23 cellular contexts compared by ENCODE assay signal in the genomic region with DNA sequence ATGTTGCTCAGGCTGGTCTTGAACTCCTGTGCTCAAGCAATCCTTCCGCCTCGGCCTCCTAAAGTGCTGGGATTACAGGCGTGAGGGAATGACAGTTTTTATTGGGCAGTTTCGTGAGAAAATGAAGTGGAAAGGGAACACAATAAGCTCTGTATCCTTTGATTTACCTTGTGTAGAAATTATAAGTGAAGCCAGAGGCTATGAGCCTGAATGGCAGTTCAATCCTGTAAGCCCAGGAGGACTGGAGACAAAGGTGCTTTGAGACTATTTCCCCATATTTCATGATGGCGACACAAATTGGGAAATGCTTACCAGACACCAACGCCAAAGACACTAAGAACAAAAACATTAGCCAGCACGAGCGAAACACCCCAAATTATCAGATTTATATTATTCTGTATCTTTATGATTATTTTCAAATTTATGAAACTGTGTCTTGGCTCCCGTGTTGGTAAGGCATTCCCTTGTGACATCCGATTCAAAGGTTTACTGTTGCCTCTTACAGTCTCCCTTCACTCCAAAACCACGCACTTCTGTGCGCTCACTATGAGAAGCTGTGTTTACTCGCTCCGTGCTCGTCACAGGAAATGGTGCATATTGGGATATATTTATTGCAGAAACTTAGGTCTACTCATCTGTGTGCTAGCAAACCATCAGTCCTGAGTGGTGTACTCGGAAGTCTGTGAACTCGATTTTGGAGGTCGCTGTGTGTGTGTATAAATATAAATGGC.
DNase-seq lines count a peak whose midpoint lies in the region; TF ChIP-seq lines count a peak whose summit lies in the region.
"Had no signal": no experiment of that assay in that cellular context is flagged by ENCODE, and none has a peak within 500 bp of the region (broad histone marks: within the 10 kb centered on the region; RNA-seq: fewer than 3 reads in every experiment).

No MANE protein-coding gene starts in this region.

- no peak for TF ChIP-seq CTCF in breast epithelium (IDR thresholded peaks at IDR 0.05)
- TF ChIP-seq CTCF in mammary epithelial cell (conservative IDR thresholded peaks at IDR 0.05 in 1 of 2, IDR thresholded peaks at IDR 0.05 in 1 of 2; ENCODE audit: extremely low read depth in 1 of 2, insufficient read depth in 1 of 2, low read depth in 1 of 2, low read length in 2 of 2) = no peak
- no peak for TF ChIP-seq CTCF in mesothelial cell of epicardium (IDR thresholded peaks at IDR 0.05; ENCODE audit: unreplicated experiment)
- TF ChIP-seq CTCF in transverse colon (IDR thresholded peaks at IDR 0.05) = no peak

- H3K4me2 ChIP-seq in mammary epithelial cell (ENCODE audit: insufficient read depth, low read depth, low read length) = no peak overlapping the region

- H3K36me3 ChIP-seq in breast epithelium (no peaks in the 10 kb centered on the region), mammary epithelial cell (ENCODE audit: insufficient read depth, low read length) (no peaks in the 10 kb centered on the region), transverse colon (no peaks in the 10 kb centered on the region)

- CTCF ChIA-PET in mammary epithelial cell (lab: Charles Lee; ENCODE audit: low non-redundant PET) = no interaction called here

- no peaks in the 10 kb centered on the region for H3K27me3 ChIP-seq in breast epithelium
- no peaks in the 10 kb centered on the region for H3K27me3 ChIP-seq in mammary epithelial cell (ENCODE audit: insufficient read depth, low read length)
- H3K27me3 ChIP-seq in transverse colon = no peaks in the 10 kb centered on the region
- H3K27me3 ChIP-seq: esophagus squamous epithelium had no signal

- 75% methylated on average over 18 of the region's 18 CpGs for WGBS in mammary epithelial cell (ENCODE audit: low coverage, missing lambda C conversion rate)
- 75 to 79% methylated on average over 15 to 18 of the region's 18 CpGs for WGBS in transverse colon (ENCODE audit: low coverage in 1 of 2), 2 donors

- H3K27ac ChIP-seq in breast epithelium (peak overlapping the region; percentile 80 to 85), mammary epithelial cell (ENCODE audit: insufficient read depth, low read depth, low read length) (no peak overlapping the region), transverse colon (peak overlapping the region in 3 of 4 donors; percentile 39 to 64 (median 53))
- H3K27ac ChIP-seq: HL-60, lower lobe of right lung had no signal

- H4K20me1 ChIP-seq in mammary epithelial cell (ENCODE audit: insufficient read depth, low read length) = no peaks in the 10 kb centered on the region

- intact Hi-C loops in breast epithelium (cut with DNase I; ENCODE audit: low total_unique reads) = no loop called here
- intact Hi-C loops in mammary epithelial cell (cut with micrococcal nuclease) = loop anchor here (5.0 kb wide), 1 partner anchor 72 kb away; a partner anchor contains a TSS
- intact Hi-C loops in transverse colon (cut with DNase I; ENCODE audit: low total_unique reads) = loop anchor here (5.0 kb wide), 1 partner anchor 72 kb away; a partner anchor contains a TSS

- in situ Hi-C loops in mammary epithelial cell (cut with MboI; ENCODE audit: low sequenced_read_pairs in 2 of 2) (no loop called here), transverse colon (cut with MboI; ENCODE audit: low pct_ligation_motif_present in 1 of 4, low pct_unique_long_range_greater_than_20kb in 1 of 4, low sequenced_read_pairs in 3 of 4) (no loop called here)

- no peak overlapping the region for H3K9ac ChIP-seq in mammary epithelial cell (ENCODE audit: insufficient read depth, low read length)

- peak overlapping the region in 1 of 3 donors; percentile 30 for H3K4me3 ChIP-seq in breast epithelium
- no peak overlapping the region for H3K4me3 ChIP-seq in mammary epithelial cell (replicated peaks in 1 of 3; ENCODE audit: insufficient read depth in 1 of 3, low read depth in 2 of 3, low read length in 3 of 3)
- H3K4me3 ChIP-seq in transverse colon = no peak overlapping the region
- H3K4me3 ChIP-seq: esophagus squamous epithelium, HAP-1, K562, lower lobe of right lung had no signal

- DNase-seq in breast epithelium (ENCODE audit: low spot score in 2 of 2) (peak in 1 of 2 donors; percentile 28), mammary epithelial cell (no peak), RKO (ENCODE audit: low spot score) (peak; percentile 16), mesothelial cell of epicardium (ENCODE audit: low spot score in 2 of 2, unreplicated experiment in 2 of 2) (no peak), transverse colon (no peak)
- DNase-seq in activated CD4-positive, alpha-beta T cell treated with anti-CD3 and anti-CD28 coated beads, Interleukin-2, amount 50 U/mL, for 1 hour = no peak
- DNase-seq in stimulated activated CD4-positive, alpha-beta T cell treated with anti-CD3 and anti-CD28 coated beads, Interleukin-2, amount 100 ng/mL, for 24 hours = no peak
- DNase-seq in activated CD4-positive, alpha-beta T cell treated with anti-CD3 and anti-CD28 coated beads for 4 hours = no peak
- DNase-seq: ACHN; activated CD4-positive, CD25-positive, alpha-beta regulatory T cell; activated CD8-positive, alpha-beta T cell treated with anti-CD3 and anti-CD28 coated beads, Interleukin-2, amount 10 ng/mL, durations not matched to agents 7 days and 5 days; activated naive CD4-positive, alpha-beta T cell treated with Interleukin-2 at 50 U/mL for 16 hours; activated T-cell treated with anti-CD3 and anti-CD28 coated beads, Interleukin-2, amount 50 U/mL, for 24 hours; CD4-positive, alpha-beta T cell; esophagus squamous epithelium; naive thymus-derived CD4-positive, alpha-beta T cell; NCI-H526 treated with DMSO at 0.1 percent for 48 hours; small intestine; stimulated activated CD4-positive, alpha-beta T cell treated with anti-CD3 and anti-CD28 coated beads, Interleukin-4, amount 100 ng/mL, for 1 hour had no signal

- H3K9me3 ChIP-seq in breast epithelium = no peaks in the 10 kb centered on the region
- no peaks in the 10 kb centered on the region for H3K9me3 ChIP-seq in mammary epithelial cell (replicated peaks; ENCODE audit: insufficient read depth, low read length)
- H3K9me3 ChIP-seq in transverse colon = no peaks in the 10 kb centered on the region
- H3K9me3 ChIP-seq: esophagus squamous epithelium, HAP-1, lower lobe of right lung had no signal

- H3K9me3 Mint-ChIP-seq in mesothelial cell of epicardium = no peaks in the 10 kb centered on the region
- H3K9me3 Mint-ChIP-seq: activated T-cell treated with anti-CD3 and anti-CD28 coated beads, Interleukin-2, amount 50 U/mL, for 24 hours; CD4-positive, alpha-beta T cell; naive thymus-derived CD4-positive, alpha-beta T cell had no signal

- TF ChIP-seq POLR2A in breast epithelium (IDR thresholded peaks at IDR 0.05) (no peak), transverse colon (IDR thresholded peaks at IDR 0.05) (no peak)

- dilution Hi-C loops in mammary epithelial cell (cut with HindIII; ENCODE audit: low sequenced_read_pairs) = loop anchor here (5.0 kb wide), 1 partner anchor 102 kb away; no protein-coding TSS in a partner anchor

- no peak for TF ChIP-seq EP300 in transverse colon (IDR thresholded peaks at IDR 0.05; ENCODE audit: low read depth)

- H3K4me3 Mint-ChIP-seq in mesothelial cell of epicardium = no peak overlapping the region
- H3K4me3 Mint-ChIP-seq: activated CD8-positive, alpha-beta T cell treated with anti-CD3 and anti-CD28 coated beads, Interleukin-2, amount 10 ng/mL, durations not matched to agents 7 days and 5 days; activated T-cell treated with anti-CD3 and anti-CD28 coated beads, Interleukin-2, amount 50 U/mL, for 24 hours; CD4-positive, alpha-beta T cell; naive thymus-derived CD4-positive, alpha-beta T cell had no signal

- no peaks in the 10 kb centered on the region for H3K79me2 ChIP-seq in mammary epithelial cell (ENCODE audit: insufficient read depth, low read length)

- no TSS peak for BruUV-seq in mammary epithelial cell (replicated peaks; lab: Mats Ljungman, UMichigan)

- H3K27me3 Mint-ChIP-seq in mesothelial cell of epicardium (ENCODE audit: low read depth) = no peaks in the 10 kb centered on the region
- H3K27me3 Mint-ChIP-seq: activated T-cell treated with anti-CD3 and anti-CD28 coated beads, Interleukin-2, amount 50 U/mL, for 24 hours; CD4-positive, alpha-beta T cell had no signal

- no peak overlapping the region for H2AFZ ChIP-seq in mammary epithelial cell (ENCODE audit: low read depth, low read length)

- H3K27ac Mint-ChIP-seq in mesothelial cell of epicardium = peak overlapping the region; percentile 49
- H3K27ac Mint-ChIP-seq: activated CD8-positive, alpha-beta T cell treated with anti-CD3 and anti-CD28 coated beads, Interleukin-2, amount 10 ng/mL, durations not matched to agents 7 days and 5 days; activated T-cell treated with anti-CD3 and anti-CD28 coated beads, Interleukin-2, amount 50 U/mL, for 24 hours; CD4-positive, alpha-beta T cell; naive thymus-derived CD4-positive, alpha-beta T cell had no signal

- H3K36me3 Mint-ChIP-seq in mesothelial cell of epicardium = peaks cover 40% of the 10 kb centered on the region
- H3K36me3 Mint-ChIP-seq: naive thymus-derived CD4-positive, alpha-beta T cell had no signal

- H3K4me1 Mint-ChIP-seq in mesothelial cell of epicardium = no peaks in the 10 kb centered on the region

- peaks cover 0 to 5% of the 10 kb centered on the region in 2 donors for H3K4me1 ChIP-seq in breast epithelium
- H3K4me1 ChIP-seq in mammary epithelial cell (ENCODE audit: insufficient read depth, low read length) = peaks cover 14% of the 10 kb centered on the region
- H3K4me1 ChIP-seq in transverse colon = peaks cover 0 to 13% (median 5%) of the 10 kb centered on the region in 4 donors
- H3K4me1 ChIP-seq: HAP-1, lower lobe of right lung had no signal
